Comparison of ENCODE assay signal across 8 cellular contexts in genomic region chr2:48315847-48316194, GRCh38. TPM values are rescaled to one million over a fixed set of nuclear protein-coding genes. Genes with fewer than 3 reads are reported as not detected.
DNase-seq lines count a peak whose midpoint lies in the region; ATAC-seq and TF ChIP-seq lines count a peak whose summit lies in the region.

No MANE protein-coding gene starts in this region.

- intact Hi-C loops in CD8-positive, alpha-beta T cell (cut with DNase I, micrococcal nuclease), result loop anchor here in 1 of 2 experiments (1.0 kb wide), 1 partner anchor 41 kb away; no protein-coding TSS in a partner anchor

- no peaks in the 10 kb centered on the region for H3K36me3 ChIP-seq in CD8-positive, alpha-beta T cell (ENCODE audit: insufficient read depth, low read length)
- H3K36me3 ChIP-seq in Loucy (ENCODE audit: insufficient read depth, low read length) (no peaks in the 10 kb centered on the region), neural progenitor cell (no peaks in the 10 kb centered on the region)

- H3K79me2 ChIP-seq in Loucy (ENCODE audit: insufficient read depth, low read length) (peaks cover 69% of the 10 kb centered on the region), neural progenitor cell (ENCODE audit: low read depth) (peaks cover 61% of the 10 kb centered on the region)

- H4K20me1 ChIP-seq in Loucy (ENCODE audit: insufficient read depth, low read length, poor library complexity, severe bottlenecking) (peaks cover 32% of the 10 kb centered on the region), neural progenitor cell (ENCODE audit: low read depth) (peaks cover 5% of the 10 kb centered on the region)

- H3K4me3 ChIP-seq in CD8-positive, alpha-beta T cell (ENCODE audit: low read depth, low read length), result peak overlapping the region; percentile 61
- H3K4me3 ChIP-seq in Loucy (ENCODE audit: low read length, poor library complexity, severe bottlenecking) (peak overlapping the region; percentile 92), neural progenitor cell (peak overlapping the region; percentile 74)

- peak overlapping the region; percentile 87 for H2AFZ ChIP-seq in Loucy (ENCODE audit: low read length)
- H2AFZ ChIP-seq in neural progenitor cell (replicated peaks), result peak overlapping the region; percentile 86

- peak overlapping the region; percentile 95 for H3K9ac ChIP-seq in Loucy (ENCODE audit: low read depth, low read length, poor library complexity, severe bottlenecking)
- peak overlapping the region; percentile 63 for H3K9ac ChIP-seq in neural progenitor cell

- TF ChIP-seq CTCF in CD8-positive, alpha-beta T cell (IDR thresholded peaks at IDR 0.05), result no peak
- no peak for TF ChIP-seq CTCF in Loucy (conservative IDR thresholded peaks at IDR 0.05; ENCODE audit: low read length)
- TF ChIP-seq CTCF in endothelial cell (IDR thresholded peaks at IDR 0.05; ENCODE audit: unreplicated experiment), result no peak
- no peak for TF ChIP-seq CTCF in neural progenitor cell (IDR thresholded peaks at IDR 0.05)

- H3K27ac Mint-ChIP-seq in CD8-positive, alpha-beta T cell, result peak overlapping the region; percentile 88
- peak overlapping the region; percentile 97 for H3K27ac Mint-ChIP-seq in activated CD4-positive, alpha-beta T cell treated with anti-CD3 and anti-CD28 coated beads, Interleukin-2, amount 10 ng/mL, durations not matched to agents 7 days and 5 days
- H3K27ac Mint-ChIP-seq in endothelial cell (ENCODE audit: unreplicated experiment) (peak overlapping the region; percentile 73), neural progenitor cell (peak overlapping the region; percentile 12)

- H3K4me2 ChIP-seq in Loucy (ENCODE audit: low read depth, low read length, poor library complexity, severe bottlenecking) (peak overlapping the region; percentile 86), neural progenitor cell (peak overlapping the region; percentile 98)

- H3K4me3 Mint-ChIP-seq in CD8-positive, alpha-beta T cell, result peak overlapping the region; percentile 97
- peak overlapping the region; percentile 91 for H3K4me3 Mint-ChIP-seq in activated CD4-positive, alpha-beta T cell treated with anti-CD3 and anti-CD28 coated beads, Interleukin-2, amount 10 ng/mL, durations not matched to agents 7 days and 5 days
- peak overlapping the region; percentile 89 for H3K4me3 Mint-ChIP-seq in endothelial cell (ENCODE audit: unreplicated experiment)
- H3K4me3 Mint-ChIP-seq in neural progenitor cell, result peak overlapping the region; percentile 92

- H3K9me3 ChIP-seq in CD8-positive, alpha-beta T cell (ENCODE audit: low read length), result no peaks in the 10 kb centered on the region
- H3K9me3 ChIP-seq in Loucy (ENCODE audit: insufficient read depth, low read depth, low read length) (peaks cover 4% of the 10 kb centered on the region; the same call in 1 of the 2 replicates), neural progenitor cell (ENCODE audit: low read depth) (peaks cover under 1% of the 10 kb centered on the region)

- H3K9me3 Mint-ChIP-seq in CD8-positive, alpha-beta T cell, result no peaks in the 10 kb centered on the region
- H3K9me3 Mint-ChIP-seq in activated CD4-positive, alpha-beta T cell treated with anti-CD3 and anti-CD28 coated beads, Interleukin-2, amount 10 ng/mL, durations not matched to agents 7 days and 5 days, result peaks cover 4% of the 10 kb centered on the region
- H3K9me3 Mint-ChIP-seq in endothelial cell (ENCODE audit: unreplicated experiment), result no peaks in the 10 kb centered on the region
- peaks cover 13% of the 10 kb centered on the region for H3K9me3 Mint-ChIP-seq in neural progenitor cell

- H3K27ac ChIP-seq in CD8-positive, alpha-beta T cell (ENCODE audit: low read depth, low read length), result peak overlapping the region; percentile 93
- no peak overlapping the region for H3K27ac ChIP-seq in neural progenitor cell

- CTCF ChIA-PET in CD8-positive, alpha-beta T cell (lab: Charles Lee), result no interaction called here
- CTCF ChIA-PET in activated CD4-positive, alpha-beta T cell treated with anti-CD3 and anti-CD28 coated beads, Interleukin-2, amount 10 ng/mL, durations not matched to agents 7 days and 5 days (lab: Charles Lee), result no interaction called here

- H3K27me3 Mint-ChIP-seq in CD8-positive, alpha-beta T cell (ENCODE audit: low read depth), result no peaks in the 10 kb centered on the region
- H3K27me3 Mint-ChIP-seq in activated CD4-positive, alpha-beta T cell treated with anti-CD3 and anti-CD28 coated beads, Interleukin-2, amount 10 ng/mL, durations not matched to agents 7 days and 5 days, result no peaks in the 10 kb centered on the region
- H3K27me3 Mint-ChIP-seq in endothelial cell (ENCODE audit: unreplicated experiment) (peaks cover 2% of the 10 kb centered on the region), neural progenitor cell (ENCODE audit: insufficient read depth, low read depth) (peaks cover 2% of the 10 kb centered on the region)

- peaks cover 54% of the 10 kb centered on the region for H3K4me1 Mint-ChIP-seq in CD8-positive, alpha-beta T cell (ENCODE audit: low read depth)
- peaks cover 45% of the 10 kb centered on the region for H3K4me1 Mint-ChIP-seq in activated CD4-positive, alpha-beta T cell treated with anti-CD3 and anti-CD28 coated beads, Interleukin-2, amount 10 ng/mL, durations not matched to agents 7 days and 5 days
- H3K4me1 Mint-ChIP-seq in endothelial cell (ENCODE audit: unreplicated experiment) (peaks cover 4% of the 10 kb centered on the region), neural progenitor cell (peaks cover 17% of the 10 kb centered on the region)

- ATAC-seq in CD8-positive, alpha-beta T cell, result no peak
- peak; percentile 14 for ATAC-seq in GM19397 (IDR thresholded peaks at IDR 0.05; ENCODE audit: unreplicated experiment)
- no peak for ATAC-seq in HG02588 (IDR thresholded peaks at IDR 0.05; ENCODE audit: unreplicated experiment)

- H3K36me3 Mint-ChIP-seq in CD8-positive, alpha-beta T cell, result peaks cover 8% of the 10 kb centered on the region
- H3K36me3 Mint-ChIP-seq in activated CD4-positive, alpha-beta T cell treated with anti-CD3 and anti-CD28 coated beads, Interleukin-2, amount 10 ng/mL, durations not matched to agents 7 days and 5 days (ENCODE audit: low read depth), result peaks cover 30% of the 10 kb centered on the region
- H3K36me3 Mint-ChIP-seq in endothelial cell (ENCODE audit: low read depth, unreplicated experiment), result peaks cover 3% of the 10 kb centered on the region
- H3K36me3 Mint-ChIP-seq in neural progenitor cell, result peaks cover 11% of the 10 kb centered on the region

- POLR2A ChIA-PET in CD8-positive, alpha-beta T cell (lab: Charles Lee), result no interaction called here
- POLR2A ChIA-PET in activated CD4-positive, alpha-beta T cell treated with anti-CD3 and anti-CD28 coated beads, Interleukin-2, amount 10 ng/mL, durations not matched to agents 7 days and 5 days (lab: Charles Lee), result no interaction called here

- DNase-seq in CD8-positive, alpha-beta T cell, result peak in 4 of 7 experiments; percentile 25 to 55 (median 43)
- DNase-seq in activated CD4-positive, alpha-beta T cell treated with anti-CD3 and anti-CD28 coated beads, Interleukin-2, amount 10 ng/mL, durations not matched to agents 7 days and 5 days, result peak; percentile 58
- DNase-seq in endothelial cell (ENCODE audit: low spot score) (peak; percentile 14), neural progenitor cell (ENCODE audit: low spot score) (peak; percentile 54), SW 1271 (lab: John Stamatoyannopoulos, UW) (no peak)

- no peaks in the 10 kb centered on the region for H3K9me2 ChIP-seq in Loucy (replicated peaks; ENCODE audit: low read depth, low read length)

- no peaks in the 10 kb centered on the region for H3K27me3 ChIP-seq in CD8-positive, alpha-beta T cell (ENCODE audit: insufficient read depth, low read length)
- no peaks in the 10 kb centered on the region for H3K27me3 ChIP-seq in Loucy (ENCODE audit: insufficient read depth, low read length, poor library complexity, severe bottlenecking)
- no peaks in the 10 kb centered on the region for H3K27me3 ChIP-seq in neural progenitor cell

- 0 out of 2 replicates have a peak, but pooled peaks cover 2% of the 10 kb centered on the region for H3F3A ChIP-seq in Loucy (ENCODE audit: low read depth)
- peaks cover 32% of the 10 kb centered on the region for H3F3A ChIP-seq in neural progenitor cell (ENCODE audit: low read depth)

- peaks cover 42% of the 10 kb centered on the region for H3K4me1 ChIP-seq in CD8-positive, alpha-beta T cell (ENCODE audit: insufficient read depth, low read length)
- H3K4me1 ChIP-seq in Loucy (ENCODE audit: insufficient read depth, low read length, poor library complexity, severe bottlenecking) (peaks cover 53% of the 10 kb centered on the region), neural progenitor cell (peaks cover 12% of the 10 kb centered on the region)

RNA-seq across cellular contexts. Expression of gene FOXN2, which starts 1.3 kb away (rescaled TPM):
- total RNA-seq in CD8-positive, alpha-beta T cell, result 10 to 100 TPM; 32.0 to 36.6 TPM
- total RNA-seq in activated CD4-positive, alpha-beta T cell treated with anti-CD3 and anti-CD28 coated beads, Interleukin-2, amount 10 ng/mL, durations not matched to agents 7 days and 5 days, result 10 to 100 TPM; 60.0 to 68.4 TPM
- 13.2 TPM for total RNA-seq in endothelial cell (ENCODE audit: unreplicated experiment)
- total RNA-seq in neural progenitor cell (ENCODE audit: low replicate concordance), result 45.4 and 51.0 TPM in 2 replicates

Comparison
In these comparisons a context has a peak if more than half of its experiments do, and no peak if none do; other contexts are left out.
1. DNase-seq: peak in CD8-positive, alpha-beta T cell (4 of 7), activated CD4-positive, alpha-beta T cell treated with anti-CD3 and anti-CD28 coated beads, Interleukin-2, amount 10 ng/mL, durations not matched to agents 7 days and 5 days (single experiment), endothelial cell (single experiment) and neural progenitor cell (single experiment); none in SW 1271 (0 of 2).
2. H3K27ac Mint-ChIP-seq: peak in every context shown above with its lines; median percentile 97 in activated CD4-positive, alpha-beta T cell treated with anti-CD3 and anti-CD28 coated beads, Interleukin-2, amount 10 ng/mL, durations not matched to agents 7 days and 5 days; 88 in CD8-positive, alpha-beta T cell; 73 in endothelial cell; 12 in neural progenitor cell.
3. Peak in every context shown above with its lines, with median percentiles within 50 percentile points of each other: H3K4me3 ChIP-seq and H3K4me3 Mint-ChIP-seq.